13 cellular contexts compared by ENCODE assay signal in genomic region chr6:48032156-48032555, GRCh38.
DNase-seq lines count a peak whose midpoint lies in the region; TF ChIP-seq lines count a peak whose summit lies in the region.
"Had no signal": no experiment of that assay in that cellular context is flagged by ENCODE, and none has a peak within 500 bp of the region (broad histone marks: within the 10 kb centered on the region; RNA-seq: fewer than 3 reads in every experiment).

No MANE protein-coding gene starts in this region.

- no peak overlapping the region for H3K4me3 Mint-ChIP-seq in HFFc6

- H3K4me1 ChIP-seq in adrenal gland (replicated peaks in 1 of 2) (no peaks in the 10 kb centered on the region), esophagus muscularis mucosa (no peaks in the 10 kb centered on the region)

- H3K4me3 ChIP-seq in adrenal gland (no peak overlapping the region), foreskin fibroblast (ENCODE audit: low read depth in 1 of 2, low read length in 2 of 2) (no peak overlapping the region), esophagus muscularis mucosa (no peak overlapping the region)
- H3K4me3 ChIP-seq: coronary artery, hepatocyte, tibial nerve had no signal

- H3K36me3 ChIP-seq in adrenal gland (replicated peaks in 1 of 2) (no peaks in the 10 kb centered on the region), esophagus muscularis mucosa (no peaks in the 10 kb centered on the region)
- H3K36me3 ChIP-seq: tibial nerve had no signal

- H3K27ac ChIP-seq in adrenal gland (no peak overlapping the region), esophagus muscularis mucosa (replicated peaks in 1 of 4) (no peak overlapping the region)
- H3K27ac ChIP-seq: coronary artery, hepatocyte, tibial nerve had no signal

- no peak for TF ChIP-seq EP300 in esophagus muscularis mucosa (IDR thresholded peaks at IDR 0.05)

- peaks cover 28% of the 10 kb centered on the region; the same call in 1 of the 2 replicates for H3K4me1 Mint-ChIP-seq in HFFc6 (ENCODE audit: low read depth)

- DNase-seq in A172 (ENCODE audit: low spot score) (peak; percentile 31), HFFc6 (peak; percentile 72), adrenal gland (peak in 6 of 7 donors; percentile 17 to 66 (median 58)), foreskin fibroblast (peak; percentile 55 to 91), esophagus muscularis mucosa (ENCODE audit: extremely low spot score) (no peak), NCI-H2227 treated with DMSO at 0.1 percent for 48 hours (lab: John Stamatoyannopoulos, UW) (no peak)
- no peak for DNase-seq in NK-92 treated with Interleukin-12 subunit alpha and Interleukin-12 subunit beta, amount 100 ng/mL, for 24 hours (lab: John Stamatoyannopoulos, UW)
- DNase-seq in stimulated activated naive CD4-positive, alpha-beta T cell (lab: John Stamatoyannopoulos, UW): no peak
- DNase-seq: activated CD4-positive, alpha-beta T cell treated with anti-CD3 and anti-CD28 coated beads for 48 hours; NCI-H1105 treated with DMSO at 0.1 percent for 48 hours had no signal

- TF ChIP-seq POLR2A in adrenal gland (IDR thresholded peaks at IDR 0.05): no peak
- TF ChIP-seq POLR2A in esophagus muscularis mucosa (IDR thresholded peaks at IDR 0.05; ENCODE audit: low read depth): no peak

- H3K9me3 Mint-ChIP-seq in HFFc6: no peaks in the 10 kb centered on the region; the same call in 1 of the 2 replicates

- H3K36me3 Mint-ChIP-seq in HFFc6 (ENCODE audit: low read depth): no peaks in the 10 kb centered on the region

- 29 to 39% (median 36%) methylated on average over 5 of the region's 5 CpGs for WGBS in adrenal gland, 4 donors
- 59% methylated on average over 5 of the region's 5 CpGs for WGBS in esophagus muscularis mucosa

- intact Hi-C loops in adrenal gland (cut with DNase I) (no loop called here), esophagus muscularis mucosa (cut with DNase I) (no loop called here)

- H3K27me3 Mint-ChIP-seq in HFFc6 (ENCODE audit: insufficient read depth): no peaks in the 10 kb centered on the region

- H3K27me3 ChIP-seq in adrenal gland (no peaks in the 10 kb centered on the region), esophagus muscularis mucosa (no peaks in the 10 kb centered on the region)
- H3K27me3 ChIP-seq: hepatocyte, tibial nerve had no signal

- no peak overlapping the region for H3K27ac Mint-ChIP-seq in HFFc6

- H3K9me3 ChIP-seq in adrenal gland (replicated peaks in 1 of 3) (no peaks in the 10 kb centered on the region), esophagus muscularis mucosa (no peaks in the 10 kb centered on the region)
- H3K9me3 ChIP-seq: tibial nerve had no signal

- TF ChIP-seq CTCF in HFFc6 (IDR thresholded peaks at IDR 0.05) (no peak), adrenal gland (IDR thresholded peaks at IDR 0.05) (no peak), foreskin fibroblast (IDR thresholded peaks at IDR 0.05; ENCODE audit: low read depth, low read length) (no peak), esophagus muscularis mucosa (IDR thresholded peaks at IDR 0.05) (no peak)

Comparison
In these comparisons a context has a peak if more than half of its experiments do, and no peak if none do; other contexts are left out.
1. DNase-seq: peak in A172 (single experiment), HFFc6 (single experiment), adrenal gland (6 of 7) and foreskin fibroblast (2 of 2); none in NK-92 treated with Interleukin-12 subunit alpha and Interleukin-12 subunit beta, amount 100 ng/mL, for 24 hours (single experiment), esophagus muscularis mucosa (single experiment), NCI-H2227 treated with DMSO at 0.1 percent for 48 hours (single experiment) and stimulated activated naive CD4-positive, alpha-beta T cell (0 of 6).